26 cellular contexts compared by ENCODE assay signal in genomic region chr2:144275340-144275739, GRCh38.
"Had no signal": no experiment of that assay in that cellular context is flagged by ENCODE, and none has a peak within 500 bp of the region (broad histone marks: within the 10 kb centered on the region; RNA-seq: fewer than 3 reads in every experiment).

No MANE protein-coding gene starts in this region.

- H3K27me3 ChIP-seq: ascending aorta, breast epithelium, cardiac muscle cell, dorsolateral prefrontal cortex, esophagus muscularis mucosa, foreskin keratinocyte, gastrocnemius medialis had no signal

- H3K4me3 ChIP-seq: ascending aorta, breast epithelium, cardiac muscle cell, coronary artery, dorsolateral prefrontal cortex, esophagus muscularis mucosa, gastrocnemius medialis had no signal

- DNase-seq: activated CD4-positive, alpha-beta memory T cell treated with anti-CD3 and anti-CD28 coated beads for 36 hours; activated CD4-positive, alpha-beta T cell treated with anti-CD3 and anti-CD28 coated beads for 36 hours; activated CD4-positive, alpha-beta T cell treated with anti-CD3 and anti-CD28 coated beads, Interleukin-2, amount 10 ng/mL, durations not matched to agents 24 days and 14 days; activated CD4-positive, CD25-positive, alpha-beta regulatory T cell; activated CD4-positive, CD25-positive, alpha-beta regulatory T cell treated with anti-CD3 and anti-CD28 coated beads, Interleukin-2, amount 50 U/mL, for 72 hours; activated CD8-positive, alpha-beta memory T cell treated with anti-CD3 and anti-CD28 coated beads, Interleukin-2, amount 10 ng/mL, durations not matched to agents 7 days and 5 days; activated CD8-positive, alpha-beta memory T cell treated with anti-CD3 and anti-CD28 coated beads, Interleukin-2, amount 50 U/mL, for 4 hours; activated CD8-positive, alpha-beta T cell treated with anti-CD3 and anti-CD28 coated beads, Interleukin-2, amount 10 ng/mL, durations not matched to agents 7 days and 5 days; activated effector memory CD4-positive, alpha-beta T cell treated with anti-CD3 and anti-CD28 coated beads, Interleukin-2, amount 50 U/mL, for 16 hours; activated naive CD4-positive, alpha-beta T cell treated with anti-CD3 and anti-CD28 coated beads for 36 hours; activated naive CD8-positive, alpha-beta T cell treated with anti-CD3 and anti-CD28 coated beads, Interleukin-2, amount 10 ng/mL, durations not matched to agents 7 days and 5 days; activated T-cell treated with anti-CD3 and anti-CD28 coated beads, Interleukin-2, amount 50 U/mL, for 1 hour; activated T-cell treated with anti-CD3 and anti-CD28 coated beads, Interleukin-2, amount 50 U/mL, for 48 hours; dorsolateral prefrontal cortex; effector memory CD4-positive, alpha-beta T cell; endodermal cell; erythroblast; foreskin keratinocyte; gastrocnemius medialis; T-helper 2 cell had no signal

- H3K9me3 ChIP-seq: ascending aorta, breast epithelium, esophagus muscularis mucosa, gastrocnemius medialis had no signal

- H3K36me3 ChIP-seq: ascending aorta, breast epithelium, cardiac muscle cell, esophagus muscularis mucosa, gastrocnemius medialis had no signal

- H3K27ac ChIP-seq: ascending aorta, breast epithelium, cardiac muscle cell, coronary artery, dorsolateral prefrontal cortex, esophagus muscularis mucosa, foreskin keratinocyte, gastrocnemius medialis had no signal

- ATAC-seq: activated CD4-positive, alpha-beta T cell treated with anti-CD3 and anti-CD28 coated beads for 36 hours; activated CD8-positive, alpha-beta memory T cell treated with anti-CD3 and anti-CD28 coated beads, Interleukin-2, amount 10 ng/mL, durations not matched to agents 7 days and 5 days; activated CD8-positive, alpha-beta T cell treated with anti-CD3 and anti-CD28 coated beads, Interleukin-2, amount 10 ng/mL, durations not matched to agents 7 days and 5 days; activated naive CD4-positive, alpha-beta T cell treated with anti-CD3 and anti-CD28 coated beads, Interleukin-2, amount 50 U/mL, for 72 hours; foreskin keratinocyte had no signal

- H3K4me1 ChIP-seq: ascending aorta, breast epithelium, esophagus muscularis mucosa, foreskin keratinocyte had no signal
